ENCODE assay signal across 2 cellular contexts in genomic region chr20:49602370-49603208, GRCh38.
A peak's percentile ranks its signal among the peaks of the same experiment; 100 is the strongest.
TF ChIP-seq lines count a peak whose summit lies in the region.

No MANE protein-coding gene starts in this region.

TF ChIP-seq in HCT116, 20 proteins besides CTCF, POLR2A, EP300 and RAD21:
- TF ChIP-seq SIN3A (IDR thresholded peaks at IDR 0.05; ENCODE audit: low read depth): no peak
- no peak for TF ChIP-seq REST (IDR thresholded peaks at IDR 0.05; ENCODE audit: low read depth)
- TF ChIP-seq POLR2AphosphoS5 (IDR thresholded peaks at IDR 0.05; ENCODE audit: low read depth, low read length): no peak
- no peak for TF ChIP-seq CEBPB (IDR thresholded peaks at IDR 0.05; ENCODE audit: low read depth)
- no peak for TF ChIP-seq ZBTB33 (IDR thresholded peaks at IDR 0.05; ENCODE audit: extremely low read depth, insufficient replicate concordance, low read length)
- TF ChIP-seq JUND (IDR thresholded peaks at IDR 0.05): no peak
- no peak for TF ChIP-seq EGR1 (IDR thresholded peaks at IDR 0.05; ENCODE audit: low read depth)
- TF ChIP-seq SP1 (IDR thresholded peaks at IDR 0.05; ENCODE audit: low read depth): no peak
- TF ChIP-seq ZFX (IDR thresholded peaks at IDR 0.05): no peak
- TF ChIP-seq TCF7L2 (IDR thresholded peaks at IDR 0.05; ENCODE audit: borderline replicate concordance, extremely low read depth, insufficient read depth, insufficient read length): no peak
- TF ChIP-seq EZH2 (IDR thresholded peaks at IDR 0.05): no peak
- TF ChIP-seq EZH2phosphoT487 (IDR thresholded peaks at IDR 0.05; ENCODE audit: borderline replicate concordance): no peak
- no peak for TF ChIP-seq FOSL1 (IDR thresholded peaks at IDR 0.05; ENCODE audit: low read depth)
- TF ChIP-seq SRF (IDR thresholded peaks at IDR 0.05; ENCODE audit: low read depth): no peak
- no peak for TF ChIP-seq CBX3 (IDR thresholded peaks at IDR 0.05; ENCODE audit: low read depth)
- TF ChIP-seq ATF3 (IDR thresholded peaks at IDR 0.05): no peak
TF ChIP-seq in HCT116: peak in this region for 0.

TF ChIP-seq in K562, 482 proteins besides CTCF, POLR2A, EP300 and RAD21:
- peak; percentile 65 for TF ChIP-seq RBM25 (IDR thresholded peaks at IDR 0.05; ENCODE audit: low read depth, low read length, severe bottlenecking)
- no peak for TF ChIP-seq CUX1 (CRISPR knock-in tag; IDR thresholded peaks at IDR 0.05)
